ENCODE assay signal across 2 cellular contexts in genomic region chr4:103074598-103075434, GRCh38.
TF ChIP-seq lines count a peak whose summit lies in the region.

No MANE protein-coding gene starts in this region.

TF ChIP-seq in HEK293, 187 proteins besides CTCF, POLR2A, EP300 and RAD21:
- TF ChIP-seq ZNF560 (tag by site-specific recombination; IDR thresholded peaks at IDR 0.05; ENCODE audit: borderline replicate concordance) = no peak
- no peak for TF ChIP-seq ZNF768 (tag by site-specific recombination; IDR thresholded peaks at IDR 0.05)
- TF ChIP-seq HOXD13 (CRISPR knock-in tag; IDR thresholded peaks at IDR 0.05; ENCODE audit: borderline replicate concordance) = no peak
- no peak for TF ChIP-seq ZNF266 (tag by site-specific recombination; IDR thresholded peaks at IDR 0.05; ENCODE audit: low read depth)
- TF ChIP-seq ZNF660 (tag by site-specific recombination; IDR thresholded peaks at IDR 0.05) = 0 out of 2 replicates have a peak, but pooled peaks have one; percentile 19
- TF ChIP-seq ZNF473 (tag by site-specific recombination; IDR thresholded peaks at IDR 0.05) = no peak
- no peak for TF ChIP-seq ATF2 (tag by site-specific recombination; IDR thresholded peaks at IDR 0.05; ENCODE audit: low read depth)
- TF ChIP-seq ZNF148 (tag by site-specific recombination; IDR thresholded peaks at IDR 0.05; ENCODE audit: borderline replicate concordance) = no peak
- TF ChIP-seq ZFP3 (tag by site-specific recombination; IDR thresholded peaks at IDR 0.05; ENCODE audit: low read depth) = no peak
- 0 out of 2 replicates have a peak, but pooled peaks have one; percentile 25 for TF ChIP-seq ZNF600 (tag by site-specific recombination; IDR thresholded peaks at IDR 0.05)
TF ChIP-seq in HEK293: peak in this region for 2.

TF ChIP-seq in HepG2, 621 proteins besides CTCF, POLR2A, EP300 and RAD21 (continues in another document):
- TF ChIP-seq CREM (IDR thresholded peaks at IDR 0.05) (peak; percentile 1; the same call in 1 of the 2 replicates), CREM (CRISPR knock-in tag; IDR thresholded peaks at IDR 0.05) (no peak), DRAP1 (CRISPR knock-in tag; IDR thresholded peaks at IDR 0.05) (no peak), ZNF646 (CRISPR knock-in tag; IDR thresholded peaks at IDR 0.05) (0 out of 2 replicates have a peak, but pooled peaks have one; percentile 69), ZNF558 (CRISPR knock-in tag; IDR thresholded peaks at IDR 0.05; ENCODE audit: borderline replicate concordance) (no peak), ZNF781 (CRISPR knock-in tag; IDR thresholded peaks at IDR 0.05; ENCODE audit: borderline replicate concordance, not compliant biosample characterization) (no peak), MLX (CRISPR knock-in tag; IDR thresholded peaks at IDR 0.05) (no peak), CHD4 (IDR thresholded peaks at IDR 0.05; ENCODE audit: borderline replicate concordance, low read length) (peak; percentile 85; the same call in 1 of the 2 replicates), ZNF639 (CRISPR knock-in tag; conservative IDR thresholded peaks at IDR 0.05) (no peak), MTERF4 (CRISPR knock-in tag; IDR thresholded peaks at IDR 0.05) (0 out of 2 replicates have a peak, but pooled peaks have one; percentile 37), ZNF382 (CRISPR knock-in tag; IDR thresholded peaks at IDR 0.05; ENCODE audit: borderline replicate concordance) (no peak), ZNF337 (CRISPR knock-in tag; IDR thresholded peaks at IDR 0.05; ENCODE audit: borderline replicate concordance, low read depth) (0 out of 2 replicates have a peak, but pooled peaks have one; percentile 13), POLR2G (IDR thresholded peaks at IDR 0.05; ENCODE audit: low read depth, low read length) (no peak), TFE3 (CRISPR knock-in tag; IDR thresholded peaks at IDR 0.05) (no peak), ATF1 (CRISPR knock-in tag; IDR thresholded peaks at IDR 0.05) (0 out of 2 replicates have a peak, but pooled peaks have one; percentile 26), ZMYM2 (CRISPR knock-in tag; IDR thresholded peaks at IDR 0.05) (peak; percentile 93), FOSL2 (CRISPR knock-in tag; IDR thresholded peaks at IDR 0.05) (no peak), ZNF431 (CRISPR knock-in tag; IDR thresholded peaks at IDR 0.05; ENCODE audit: borderline replicate concordance, low read depth) (no peak), ZBTB3 (CRISPR knock-in tag; IDR thresholded peaks at IDR 0.05; ENCODE audit: borderline replicate concordance, low read depth) (no peak), SCMH1 (CRISPR knock-in tag; IDR thresholded peaks at IDR 0.05; ENCODE audit: borderline replicate concordance) (no peak), MED13 (CRISPR knock-in tag; IDR thresholded peaks at IDR 0.05) (no peak), E2F2 (CRISPR knock-in tag; IDR thresholded peaks at IDR 0.05; ENCODE audit: borderline replicate concordance) (no peak), BHLHE40 (IDR thresholded peaks at IDR 0.05; ENCODE audit: low read length) (no peak), IKZF5 (CRISPR knock-in tag; IDR thresholded peaks at IDR 0.05) (no peak), RBFOX2 (IDR thresholded peaks at IDR 0.05; ENCODE audit: low read depth, low read length) (no peak), TERF1 (CRISPR knock-in tag; IDR thresholded peaks at IDR 0.05) (no peak), MXD4 (CRISPR knock-in tag; IDR thresholded peaks at IDR 0.05) (no peak), ZNF670 (CRISPR knock-in tag; IDR thresholded peaks at IDR 0.05; ENCODE audit: borderline replicate concordance) (no peak), KAT2B (IDR thresholded peaks at IDR 0.05; ENCODE audit: borderline replicate concordance, low read depth, low read length) (no peak), ADNP (CRISPR knock-in tag; IDR thresholded peaks at IDR 0.05) (0 out of 2 replicates have a peak, but pooled peaks have one; percentile 61), SP2 (CRISPR knock-in tag; IDR thresholded peaks at IDR 0.05) (no peak), NR2C2 (CRISPR knock-in tag; IDR thresholded peaks at IDR 0.05; ENCODE audit: borderline replicate concordance) (no peak), NFE2L2 (IDR thresholded peaks at IDR 0.05; ENCODE audit: low read length) (no peak), ZNF580 (CRISPR knock-in tag; IDR thresholded peaks at IDR 0.05; ENCODE audit: borderline replicate concordance, low read depth) (0 out of 2 replicates have a peak, but pooled peaks have one; percentile 18), ZMYM3 (CRISPR knock-in tag; IDR thresholded peaks at IDR 0.05) (peak; percentile 67; the same call in 1 of the 2 replicates), AGO2 (optimal IDR thresholded peaks at IDR 0.05; ENCODE audit: low read depth, low read length) (no peak), HMG20B (CRISPR knock-in tag; conservative IDR thresholded peaks at IDR 0.05) (no peak), ZNF276 (CRISPR knock-in tag; IDR thresholded peaks at IDR 0.05; ENCODE audit: low read depth) (no peak), XBP1 (CRISPR knock-in tag; IDR thresholded peaks at IDR 0.05) (no peak), GABPB1 (CRISPR knock-in tag; IDR thresholded peaks at IDR 0.05) (0 out of 2 replicates have a peak, but pooled peaks have one; percentile 30), NFIB (CRISPR knock-in tag; IDR thresholded peaks at IDR 0.05; ENCODE audit: borderline replicate concordance) (no peak)
